In the genomic region with DNA sequence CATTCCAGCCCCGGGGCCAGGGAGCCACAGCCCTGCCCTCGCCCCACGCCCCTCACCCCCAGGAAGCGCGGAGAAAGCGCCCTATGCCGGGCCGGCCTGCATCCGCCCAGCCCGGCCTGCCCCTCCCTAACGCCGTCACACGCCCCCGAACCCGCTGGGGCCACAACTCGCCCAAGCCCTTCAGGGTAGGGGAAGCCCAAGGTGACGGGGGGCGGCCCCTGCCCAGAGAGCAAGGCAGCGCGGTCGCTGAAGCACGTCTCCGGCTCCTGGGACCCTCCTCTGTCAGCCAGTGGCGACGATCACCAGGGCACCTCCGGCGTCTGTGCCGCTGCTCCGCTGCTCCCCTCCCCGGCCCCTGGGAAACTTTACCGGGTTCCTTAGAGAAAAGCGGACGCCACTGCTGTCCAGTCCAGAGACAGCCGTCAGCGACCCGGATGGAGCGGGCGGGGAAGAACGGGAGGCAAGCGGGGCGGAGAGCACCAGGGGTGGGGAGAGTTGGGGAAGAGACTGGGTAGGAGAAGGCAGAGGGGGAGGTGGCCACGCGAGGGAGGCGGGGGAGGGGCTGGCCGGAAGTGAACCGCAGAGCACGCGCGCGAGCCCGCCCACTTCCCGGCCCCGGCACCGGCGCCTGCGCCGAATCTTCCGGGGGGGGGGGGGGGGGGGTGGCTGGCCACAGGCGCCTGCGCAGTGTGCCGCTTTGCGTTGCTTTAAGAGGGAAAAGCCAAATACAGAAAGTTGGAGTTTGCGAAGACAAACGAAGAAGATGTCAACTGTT, we compare ENCODE assay signal across 1 cellular context.
TF ChIP-seq lines count a peak whose summit lies in the region.

A gene with protein sequence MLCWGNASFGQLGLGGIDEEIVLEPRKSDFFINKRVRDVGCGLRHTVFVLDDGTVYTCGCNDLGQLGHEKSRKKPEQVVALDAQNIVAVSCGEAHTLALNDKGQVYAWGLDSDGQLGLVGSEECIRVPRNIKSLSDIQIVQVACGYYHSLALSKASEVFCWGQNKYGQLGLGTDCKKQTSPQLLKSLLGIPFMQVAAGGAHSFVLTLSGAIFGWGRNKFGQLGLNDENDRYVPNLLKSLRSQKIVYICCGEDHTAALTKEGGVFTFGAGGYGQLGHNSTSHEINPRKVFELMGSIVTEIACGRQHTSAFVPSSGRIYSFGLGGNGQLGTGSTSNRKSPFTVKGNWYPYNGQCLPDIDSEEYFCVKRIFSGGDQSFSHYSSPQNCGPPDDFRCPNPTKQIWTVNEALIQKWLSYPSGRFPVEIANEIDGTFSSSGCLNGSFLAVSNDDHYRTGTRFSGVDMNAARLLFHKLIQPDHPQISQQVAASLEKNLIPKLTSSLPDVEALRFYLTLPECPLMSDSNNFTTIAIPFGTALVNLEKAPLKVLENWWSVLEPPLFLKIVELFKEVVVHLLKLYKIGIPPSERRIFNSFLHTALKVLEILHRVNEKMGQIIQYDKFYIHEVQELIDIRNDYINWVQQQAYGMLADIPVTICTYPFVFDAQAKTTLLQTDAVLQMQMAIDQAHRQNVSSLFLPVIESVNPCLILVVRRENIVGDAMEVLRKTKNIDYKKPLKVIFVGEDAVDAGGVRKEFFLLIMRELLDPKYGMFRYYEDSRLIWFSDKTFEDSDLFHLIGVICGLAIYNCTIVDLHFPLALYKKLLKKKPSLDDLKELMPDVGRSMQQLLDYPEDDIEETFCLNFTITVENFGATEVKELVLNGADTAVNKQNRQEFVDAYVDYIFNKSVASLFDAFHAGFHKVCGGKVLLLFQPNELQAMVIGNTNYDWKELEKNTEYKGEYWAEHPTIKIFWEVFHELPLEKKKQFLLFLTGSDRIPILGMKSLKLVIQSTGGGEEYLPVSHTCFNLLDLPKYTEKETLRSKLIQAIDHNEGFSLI (minus strand): TSS at position 509 of the 775 bp plus-strand sequence. CDS start 2,175 bp downstream, outside the sequence.

TF ChIP-seq in GM12878, 131 proteins besides CTCF, POLR2A, EP300 and RAD21 (continued from another document):
- TF ChIP-seq, protein P1, sequence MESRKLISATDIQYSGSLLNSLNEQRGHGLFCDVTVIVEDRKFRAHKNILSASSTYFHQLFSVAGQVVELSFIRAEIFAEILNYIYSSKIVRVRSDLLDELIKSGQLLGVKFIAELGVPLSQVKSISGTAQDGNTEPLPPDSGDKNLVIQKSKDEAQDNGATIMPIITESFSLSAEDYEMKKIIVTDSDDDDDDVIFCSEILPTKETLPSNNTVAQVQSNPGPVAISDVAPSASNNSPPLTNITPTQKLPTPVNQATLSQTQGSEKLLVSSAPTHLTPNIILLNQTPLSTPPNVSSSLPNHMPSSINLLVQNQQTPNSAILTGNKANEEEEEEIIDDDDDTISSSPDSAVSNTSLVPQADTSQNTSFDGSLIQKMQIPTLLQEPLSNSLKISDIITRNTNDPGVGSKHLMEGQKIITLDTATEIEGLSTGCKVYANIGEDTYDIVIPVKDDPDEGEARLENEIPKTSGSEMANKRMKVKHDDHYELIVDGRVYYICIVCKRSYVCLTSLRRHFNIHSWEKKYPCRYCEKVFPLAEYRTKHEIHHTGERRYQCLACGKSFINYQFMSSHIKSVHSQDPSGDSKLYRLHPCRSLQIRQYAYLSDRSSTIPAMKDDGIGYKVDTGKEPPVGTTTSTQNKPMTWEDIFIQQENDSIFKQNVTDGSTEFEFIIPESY (IDR thresholded peaks at IDR 0.05) = no peak
- TF ChIP-seq, protein P2, sequence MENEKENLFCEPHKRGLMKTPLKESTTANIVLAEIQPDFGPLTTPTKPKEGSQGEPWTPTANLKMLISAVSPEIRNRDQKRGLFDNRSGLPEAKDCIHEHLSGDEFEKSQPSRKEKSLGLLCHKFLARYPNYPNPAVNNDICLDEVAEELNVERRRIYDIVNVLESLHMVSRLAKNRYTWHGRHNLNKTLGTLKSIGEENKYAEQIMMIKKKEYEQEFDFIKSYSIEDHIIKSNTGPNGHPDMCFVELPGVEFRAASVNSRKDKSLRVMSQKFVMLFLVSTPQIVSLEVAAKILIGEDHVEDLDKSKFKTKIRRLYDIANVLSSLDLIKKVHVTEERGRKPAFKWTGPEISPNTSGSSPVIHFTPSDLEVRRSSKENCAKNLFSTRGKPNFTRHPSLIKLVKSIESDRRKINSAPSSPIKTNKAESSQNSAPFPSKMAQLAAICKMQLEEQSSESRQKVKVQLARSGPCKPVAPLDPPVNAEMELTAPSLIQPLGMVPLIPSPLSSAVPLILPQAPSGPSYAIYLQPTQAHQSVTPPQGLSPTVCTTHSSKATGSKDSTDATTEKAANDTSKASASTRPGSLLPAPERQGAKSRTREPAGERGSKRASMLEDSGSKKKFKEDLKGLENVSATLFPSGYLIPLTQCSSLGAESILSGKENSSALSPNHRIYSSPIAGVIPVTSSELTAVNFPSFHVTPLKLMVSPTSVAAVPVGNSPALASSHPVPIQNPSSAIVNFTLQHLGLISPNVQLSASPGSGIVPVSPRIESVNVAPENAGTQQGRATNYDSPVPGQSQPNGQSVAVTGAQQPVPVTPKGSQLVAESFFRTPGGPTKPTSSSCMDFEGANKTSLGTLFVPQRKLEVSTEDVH (IDR thresholded peaks at IDR 0.05; ENCODE audit: low read depth, partially characterized antibody) = no peak
- TF ChIP-seq BMI1 (IDR thresholded peaks at IDR 0.05; ENCODE audit: borderline replicate concordance) (no peak), SUPT20H (IDR thresholded peaks at IDR 0.05; ENCODE audit: borderline replicate concordance, control insufficient read depth, low read depth, low read length) (no peak), MYC (IDR thresholded peaks at IDR 0.05; ENCODE audit: insufficient read depth, insufficient read length, insufficient replicate concordance, low read length, severe bottlenecking) (no peak), NR2F1 (conservative IDR thresholded peaks at IDR 0.05) (peak; percentile 82), KLF5 (IDR thresholded peaks at IDR 0.05; ENCODE audit: partially characterized antibody) (peak; percentile 40), SP1 (IDR thresholded peaks at IDR 0.05; ENCODE audit: low read depth, low read length) (no peak), FOS (IDR thresholded peaks at IDR 0.05; ENCODE audit: borderline replicate concordance, extremely low read depth, insufficient read length) (no peak), EED (IDR thresholded peaks at IDR 0.05; ENCODE audit: low read depth) (peak; percentile 43; the same call in 1 of the 2 replicates), ZNF217 (IDR thresholded peaks at IDR 0.05) (0 out of 2 replicates have a peak, but pooled peaks have one; percentile 19), TBL1XR1 (IDR thresholded peaks at IDR 0.05; ENCODE audit: low read depth, low read length) (peak; percentile 31; the same call in 1 of the 2 replicates), HDAC6 (IDR thresholded peaks at IDR 0.05; ENCODE audit: unreplicated experiment) (no peak), CEBPB (IDR thresholded peaks at IDR 0.05; ENCODE audit: borderline replicate concordance in 1 of 2, low read depth in 2 of 2, low read length in 2 of 2) (no peak), YBX1 (IDR thresholded peaks at IDR 0.05) (no peak), RAD51 (IDR thresholded peaks at IDR 0.05) (no peak), ASH2L (IDR thresholded peaks at IDR 0.05; ENCODE audit: borderline replicate concordance, low read depth) (no peak), CBX3 (IDR thresholded peaks at IDR 0.05; ENCODE audit: borderline replicate concordance, low read depth) (no peak), POLR2AphosphoS5 (IDR thresholded peaks at IDR 0.05; ENCODE audit: low read length) (peak; percentile 85), POU2F2 (IDR thresholded peaks at IDR 0.05; ENCODE audit: borderline replicate concordance, low read depth, low read length) (no peak)
- TF ChIP-seq, protein P3, sequence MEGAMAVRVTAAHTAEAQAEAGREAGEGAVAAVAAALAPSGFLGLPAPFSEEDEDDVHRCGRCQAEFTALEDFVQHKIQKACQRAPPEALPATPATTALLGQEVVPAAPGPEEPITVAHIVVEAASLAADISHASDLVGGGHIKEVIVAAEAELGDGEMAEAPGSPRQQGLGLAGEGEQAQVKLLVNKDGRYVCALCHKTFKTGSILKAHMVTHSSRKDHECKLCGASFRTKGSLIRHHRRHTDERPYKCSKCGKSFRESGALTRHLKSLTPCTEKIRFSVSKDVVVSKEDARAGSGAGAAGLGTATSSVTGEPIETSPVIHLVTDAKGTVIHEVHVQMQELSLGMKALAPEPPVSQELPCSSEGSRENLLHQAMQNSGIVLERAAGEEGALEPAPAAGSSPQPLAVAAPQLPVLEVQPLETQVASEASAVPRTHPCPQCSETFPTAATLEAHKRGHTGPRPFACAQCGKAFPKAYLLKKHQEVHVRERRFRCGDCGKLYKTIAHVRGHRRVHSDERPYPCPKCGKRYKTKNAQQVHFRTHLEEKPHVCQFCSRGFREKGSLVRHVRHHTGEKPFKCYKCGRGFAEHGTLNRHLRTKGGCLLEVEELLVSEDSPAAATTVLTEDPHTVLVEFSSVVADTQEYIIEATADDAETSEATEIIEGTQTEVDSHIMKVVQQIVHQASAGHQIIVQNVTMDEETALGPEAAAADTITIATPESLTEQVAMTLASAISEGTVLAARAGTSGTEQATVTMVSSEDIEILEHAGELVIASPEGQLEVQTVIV (IDR thresholded peaks at IDR 0.05; ENCODE audit: borderline replicate concordance, partially characterized antibody) = no peak
- TF ChIP-seq, protein P4, sequence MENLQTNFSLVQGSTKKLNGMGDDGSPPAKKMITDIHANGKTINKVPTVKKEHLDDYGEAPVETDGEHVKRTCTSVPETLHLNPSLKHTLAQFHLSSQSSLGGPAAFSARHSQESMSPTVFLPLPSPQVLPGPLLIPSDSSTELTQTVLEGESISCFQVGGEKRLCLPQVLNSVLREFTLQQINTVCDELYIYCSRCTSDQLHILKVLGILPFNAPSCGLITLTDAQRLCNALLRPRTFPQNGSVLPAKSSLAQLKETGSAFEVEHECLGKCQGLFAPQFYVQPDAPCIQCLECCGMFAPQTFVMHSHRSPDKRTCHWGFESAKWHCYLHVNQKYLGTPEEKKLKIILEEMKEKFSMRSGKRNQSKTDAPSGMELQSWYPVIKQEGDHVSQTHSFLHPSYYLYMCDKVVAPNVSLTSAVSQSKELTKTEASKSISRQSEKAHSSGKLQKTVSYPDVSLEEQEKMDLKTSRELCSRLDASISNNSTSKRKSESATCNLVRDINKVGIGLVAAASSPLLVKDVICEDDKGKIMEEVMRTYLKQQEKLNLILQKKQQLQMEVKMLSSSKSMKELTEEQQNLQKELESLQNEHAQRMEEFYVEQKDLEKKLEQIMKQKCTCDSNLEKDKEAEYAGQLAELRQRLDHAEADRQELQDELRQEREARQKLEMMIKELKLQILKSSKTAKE (IDR thresholded peaks at IDR 0.05; ENCODE audit: low read depth, poor library complexity, severe bottlenecking) = no peak
- TF ChIP-seq, protein P5, sequence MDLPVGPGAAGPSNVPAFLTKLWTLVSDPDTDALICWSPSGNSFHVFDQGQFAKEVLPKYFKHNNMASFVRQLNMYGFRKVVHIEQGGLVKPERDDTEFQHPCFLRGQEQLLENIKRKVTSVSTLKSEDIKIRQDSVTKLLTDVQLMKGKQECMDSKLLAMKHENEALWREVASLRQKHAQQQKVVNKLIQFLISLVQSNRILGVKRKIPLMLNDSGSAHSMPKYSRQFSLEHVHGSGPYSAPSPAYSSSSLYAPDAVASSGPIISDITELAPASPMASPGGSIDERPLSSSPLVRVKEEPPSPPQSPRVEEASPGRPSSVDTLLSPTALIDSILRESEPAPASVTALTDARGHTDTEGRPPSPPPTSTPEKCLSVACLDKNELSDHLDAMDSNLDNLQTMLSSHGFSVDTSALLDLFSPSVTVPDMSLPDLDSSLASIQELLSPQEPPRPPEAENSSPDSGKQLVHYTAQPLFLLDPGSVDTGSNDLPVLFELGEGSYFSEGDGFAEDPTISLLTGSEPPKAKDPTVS (IDR thresholded peaks at IDR 0.05; ENCODE audit: low read depth, low read length) = 0 out of 2 replicates have a peak, but pooled peaks have one; percentile 27
- TF ChIP-seq, protein P6, sequence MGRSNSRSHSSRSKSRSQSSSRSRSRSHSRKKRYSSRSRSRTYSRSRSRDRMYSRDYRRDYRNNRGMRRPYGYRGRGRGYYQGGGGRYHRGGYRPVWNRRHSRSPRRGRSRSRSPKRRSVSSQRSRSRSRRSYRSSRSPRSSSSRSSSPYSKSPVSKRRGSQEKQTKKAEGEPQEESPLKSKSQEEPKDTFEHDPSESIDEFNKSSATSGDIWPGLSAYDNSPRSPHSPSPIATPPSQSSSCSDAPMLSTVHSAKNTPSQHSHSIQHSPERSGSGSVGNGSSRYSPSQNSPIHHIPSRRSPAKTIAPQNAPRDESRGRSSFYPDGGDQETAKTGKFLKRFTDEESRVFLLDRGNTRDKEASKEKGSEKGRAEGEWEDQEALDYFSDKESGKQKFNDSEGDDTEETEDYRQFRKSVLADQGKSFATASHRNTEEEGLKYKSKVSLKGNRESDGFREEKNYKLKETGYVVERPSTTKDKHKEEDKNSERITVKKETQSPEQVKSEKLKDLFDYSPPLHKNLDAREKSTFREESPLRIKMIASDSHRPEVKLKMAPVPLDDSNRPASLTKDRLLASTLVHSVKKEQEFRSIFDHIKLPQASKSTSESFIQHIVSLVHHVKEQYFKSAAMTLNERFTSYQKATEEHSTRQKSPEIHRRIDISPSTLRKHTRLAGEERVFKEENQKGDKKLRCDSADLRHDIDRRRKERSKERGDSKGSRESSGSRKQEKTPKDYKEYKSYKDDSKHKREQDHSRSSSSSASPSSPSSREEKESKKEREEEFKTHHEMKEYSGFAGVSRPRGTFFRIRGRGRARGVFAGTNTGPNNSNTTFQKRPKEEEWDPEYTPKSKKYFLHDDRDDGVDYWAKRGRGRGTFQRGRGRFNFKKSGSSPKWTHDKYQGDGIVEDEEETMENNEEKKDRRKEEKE (IDR thresholded peaks at IDR 0.05) = no peak
- TF ChIP-seq, protein P7, sequence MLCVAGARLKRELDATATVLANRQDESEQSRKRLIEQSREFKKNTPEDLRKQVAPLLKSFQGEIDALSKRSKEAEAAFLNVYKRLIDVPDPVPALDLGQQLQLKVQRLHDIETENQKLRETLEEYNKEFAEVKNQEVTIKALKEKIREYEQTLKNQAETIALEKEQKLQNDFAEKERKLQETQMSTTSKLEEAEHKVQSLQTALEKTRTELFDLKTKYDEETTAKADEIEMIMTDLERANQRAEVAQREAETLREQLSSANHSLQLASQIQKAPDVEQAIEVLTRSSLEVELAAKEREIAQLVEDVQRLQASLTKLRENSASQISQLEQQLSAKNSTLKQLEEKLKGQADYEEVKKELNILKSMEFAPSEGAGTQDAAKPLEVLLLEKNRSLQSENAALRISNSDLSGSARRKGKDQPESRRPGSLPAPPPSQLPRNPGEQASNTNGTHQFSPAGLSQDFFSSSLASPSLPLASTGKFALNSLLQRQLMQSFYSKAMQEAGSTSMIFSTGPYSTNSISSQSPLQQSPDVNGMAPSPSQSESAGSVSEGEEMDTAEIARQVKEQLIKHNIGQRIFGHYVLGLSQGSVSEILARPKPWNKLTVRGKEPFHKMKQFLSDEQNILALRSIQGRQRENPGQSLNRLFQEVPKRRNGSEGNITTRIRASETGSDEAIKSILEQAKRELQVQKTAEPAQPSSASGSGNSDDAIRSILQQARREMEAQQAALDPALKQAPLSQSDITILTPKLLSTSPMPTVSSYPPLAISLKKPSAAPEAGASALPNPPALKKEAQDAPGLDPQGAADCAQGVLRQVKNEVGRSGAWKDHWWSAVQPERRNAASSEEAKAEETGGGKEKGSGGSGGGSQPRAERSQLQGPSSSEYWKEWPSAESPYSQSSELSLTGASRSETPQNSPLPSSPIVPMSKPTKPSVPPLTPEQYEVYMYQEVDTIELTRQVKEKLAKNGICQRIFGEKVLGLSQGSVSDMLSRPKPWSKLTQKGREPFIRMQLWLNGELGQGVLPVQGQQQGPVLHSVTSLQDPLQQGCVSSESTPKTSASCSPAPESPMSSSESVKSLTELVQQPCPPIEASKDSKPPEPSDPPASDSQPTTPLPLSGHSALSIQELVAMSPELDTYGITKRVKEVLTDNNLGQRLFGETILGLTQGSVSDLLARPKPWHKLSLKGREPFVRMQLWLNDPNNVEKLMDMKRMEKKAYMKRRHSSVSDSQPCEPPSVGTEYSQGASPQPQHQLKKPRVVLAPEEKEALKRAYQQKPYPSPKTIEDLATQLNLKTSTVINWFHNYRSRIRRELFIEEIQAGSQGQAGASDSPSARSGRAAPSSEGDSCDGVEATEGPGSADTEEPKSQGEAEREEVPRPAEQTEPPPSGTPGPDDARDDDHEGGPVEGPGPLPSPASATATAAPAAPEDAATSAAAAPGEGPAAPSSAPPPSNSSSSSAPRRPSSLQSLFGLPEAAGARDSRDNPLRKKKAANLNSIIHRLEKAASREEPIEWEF (IDR thresholded peaks at IDR 0.05; ENCODE audit: insufficient replicate concordance, low read depth, low read length) = no peak
